Comparison of ENCODE assay signal across 9 cellular contexts in the genomic region with DNA sequence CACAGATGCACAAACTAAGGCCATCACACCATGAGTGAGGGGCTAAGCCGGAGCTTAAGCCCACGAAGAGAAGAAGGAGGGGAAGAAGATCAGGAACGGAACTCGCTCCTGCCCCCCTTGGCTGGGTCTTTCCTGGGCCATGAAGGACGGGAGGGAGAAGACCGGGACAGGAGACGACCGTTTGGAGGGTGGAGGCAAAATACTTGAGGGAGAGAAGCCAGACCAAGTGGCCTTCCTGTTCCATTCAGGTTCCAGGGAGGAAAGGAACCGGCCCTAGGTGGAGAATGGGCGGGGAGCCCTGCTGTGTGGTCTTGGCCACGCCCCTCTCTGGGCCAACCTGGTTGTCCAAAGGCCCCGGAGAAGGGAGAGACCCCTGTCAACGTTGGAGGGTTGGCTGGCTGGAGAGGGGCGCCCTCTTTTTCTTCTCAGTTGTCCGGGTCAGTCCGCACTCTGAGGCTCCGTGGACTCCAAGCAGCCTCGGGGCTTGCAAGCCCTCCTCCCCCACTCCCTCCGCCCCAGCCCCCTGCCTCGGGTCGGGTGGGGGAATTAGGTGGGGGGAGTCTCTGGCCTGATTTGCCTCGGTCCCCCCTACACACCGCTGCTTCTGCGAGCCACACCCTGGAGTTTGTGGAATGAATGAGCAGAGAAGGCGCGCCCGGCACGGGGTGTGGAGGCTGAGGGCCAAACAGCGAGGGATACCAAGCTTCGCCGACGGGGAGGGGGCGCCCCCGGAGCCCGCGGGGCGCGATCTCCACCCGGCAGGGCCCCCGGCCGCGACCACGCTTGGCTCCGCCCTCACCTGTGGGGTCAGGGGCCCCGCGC. TPM values are rescaled to one million over a fixed set of nuclear protein-coding genes. Genes with fewer than 3 reads are reported as not detected.
DNase-seq lines count a peak whose midpoint lies in the region; ATAC-seq and TF ChIP-seq lines count a peak whose summit lies in the region.
"Had no signal": no experiment of that assay in that cellular context is flagged by ENCODE, and none has a peak within 500 bp of the region (broad histone marks: within the 10 kb centered on the region; RNA-seq: fewer than 3 reads in every experiment).

No MANE protein-coding gene starts in this region.

- no peak for DNase-seq in stimulated activated naive CD8-positive, alpha-beta T cell treated with anti-CD3 and anti-CD28 coated beads, Interleukin-15, Interleukin-2, amounts not matched to agents 100 U/mL and 50 U/mL, for 24 hours
- DNase-seq in WTC11 (ENCODE audit: low spot score) (peak; percentile 93), left kidney (ENCODE audit: low read depth, low spot score) (peak; percentile 97), hippocampal formation (lab: John Stamatoyannopoulos, UW) (no peak), mucosa of gallbladder (ENCODE audit: low spot score) (no peak)

- H3K27me3 Mint-ChIP-seq in stimulated activated naive CD8-positive, alpha-beta T cell treated with anti-CD3 and anti-CD28 coated beads, Interleukin-15, Interleukin-2, amounts not matched to agents 100 ng/mL and 50 ng/mL, for 24 hours: peaks cover 36% of the 10 kb centered on the region
- no peaks in the 10 kb centered on the region; the same call in 1 of the 2 replicates for H3K27me3 Mint-ChIP-seq in WTC11 (ENCODE audit: low read depth)

- POLR2A ChIA-PET in WTC11 (lab: Charles Lee): interaction anchor here (0.5 to 1.1 kb wide), 4 partner anchors 56 to 119 kb away, joined by 3 to 7 read pairs (median 4); no protein-coding TSS in a partner anchor

- peak overlapping the region; percentile 4 for H3K4me3 Mint-ChIP-seq in stimulated activated naive CD8-positive, alpha-beta T cell treated with anti-CD3 and anti-CD28 coated beads, Interleukin-15, Interleukin-2, amounts not matched to agents 100 ng/mL and 50 ng/mL, for 24 hours
- peak overlapping the region; percentile 83 for H3K4me3 Mint-ChIP-seq in WTC11
- H3K4me3 Mint-ChIP-seq: T-helper 1 cell treated with Interleukin-12 subunit alpha and Interleukin-12 subunit beta and Interleukin-4 antibody, amounts not matched to agents 30 μg/mL and 1 μg/mL, for 36 hours had no signal

- TF ChIP-seq CTCF in WTC11 (IDR thresholded peaks at IDR 0.05): no peak

- H3K27ac Mint-ChIP-seq in stimulated activated naive CD8-positive, alpha-beta T cell treated with anti-CD3 and anti-CD28 coated beads, Interleukin-15, Interleukin-2, amounts not matched to agents 100 ng/mL and 50 ng/mL, for 24 hours: no peak overlapping the region
- peak overlapping the region; percentile 76 for H3K27ac Mint-ChIP-seq in WTC11
- H3K27ac Mint-ChIP-seq: T-helper 1 cell treated with Interleukin-12 subunit alpha and Interleukin-12 subunit beta and Interleukin-4 antibody, amounts not matched to agents 30 μg/mL and 1 μg/mL, for 36 hours had no signal

- no peaks in the 10 kb centered on the region for H3K36me3 Mint-ChIP-seq in stimulated activated naive CD8-positive, alpha-beta T cell treated with anti-CD3 and anti-CD28 coated beads, Interleukin-15, Interleukin-2, amounts not matched to agents 100 ng/mL and 50 ng/mL, for 24 hours (ENCODE audit: low read depth)
- H3K36me3 Mint-ChIP-seq in WTC11: no peaks in the 10 kb centered on the region

- peaks cover 8% of the 10 kb centered on the region for H3K4me1 Mint-ChIP-seq in stimulated activated naive CD8-positive, alpha-beta T cell treated with anti-CD3 and anti-CD28 coated beads, Interleukin-15, Interleukin-2, amounts not matched to agents 100 ng/mL and 50 ng/mL, for 24 hours (ENCODE audit: low read depth)
- peaks cover 39% of the 10 kb centered on the region for H3K4me1 Mint-ChIP-seq in WTC11

- CTCF ChIA-PET in WTC11 (lab: Charles Lee): interaction anchor here (1.0 to 1.7 kb wide), 6 partner anchors 10 to 146 kb away, joined by 3 to 8 read pairs (median 6); no protein-coding TSS in a partner anchor

- no peak for ATAC-seq in stimulated activated naive CD8-positive, alpha-beta T cell treated with anti-CD3 and anti-CD28 coated beads, Interleukin-15, Interleukin-2, amounts not matched to agents 100 U/mL and 50 U/mL, for 24 hours
- ATAC-seq in WTC11 (peak; percentile 79), GM21390 (IDR thresholded peaks at IDR 0.05; ENCODE audit: unreplicated experiment) (no peak), HG02938 (IDR thresholded peaks at IDR 0.05; ENCODE audit: unreplicated experiment) (no peak)

- H3K9me3 Mint-ChIP-seq in stimulated activated naive CD8-positive, alpha-beta T cell treated with anti-CD3 and anti-CD28 coated beads, Interleukin-15, Interleukin-2, amounts not matched to agents 100 ng/mL and 50 ng/mL, for 24 hours: no peaks in the 10 kb centered on the region
- H3K9me3 Mint-ChIP-seq in WTC11: no peaks in the 10 kb centered on the region
- H3K9me3 Mint-ChIP-seq: T-helper 1 cell treated with Interleukin-12 subunit alpha and Interleukin-12 subunit beta and Interleukin-4 antibody, amounts not matched to agents 30 μg/mL and 1 μg/mL, for 36 hours had no signal

TF ChIP-seq in WTC11, 78 proteins besides CTCF, POLR2A, EP300 and RAD21:
- TF ChIP-seq ZNF121 (CRISPR knock-in tag; IDR thresholded peaks at IDR 0.05) (peak; percentile 36), ZNF263 (CRISPR knock-in tag; IDR thresholded peaks at IDR 0.05; ENCODE audit: low read depth) (no peak), TP53 (CRISPR knock-in tag; IDR thresholded peaks at IDR 0.05) (no peak), GTF2I (CRISPR knock-in tag; conservative IDR thresholded peaks at IDR 0.05) (peak; percentile 95), MYBL2 (CRISPR knock-in tag; IDR thresholded peaks at IDR 0.05) (no peak), ZNF671 (CRISPR knock-in tag; IDR thresholded peaks at IDR 0.05) (no peak), SP1 (CRISPR knock-in tag; conservative IDR thresholded peaks at IDR 0.05) (peak; percentile 32; the same call in 1 of the 2 replicates), FOXP1 (CRISPR knock-in tag; IDR thresholded peaks at IDR 0.05; ENCODE audit: borderline replicate concordance) (no peak; the same call in 1 of the 2 replicates), FOXK1 (CRISPR knock-in tag; IDR thresholded peaks at IDR 0.05) (no peak), ZBTB21 (CRISPR knock-in tag; IDR thresholded peaks at IDR 0.05; ENCODE audit: borderline replicate concordance) (no peak), JAZF1 (CRISPR knock-in tag; IDR thresholded peaks at IDR 0.05) (no peak), KAT7 (CRISPR knock-in tag; IDR thresholded peaks at IDR 0.05; ENCODE audit: borderline replicate concordance) (peak; percentile 82; the same call in 1 of the 2 replicates), ETV6 (CRISPR knock-in tag; IDR thresholded peaks at IDR 0.05) (0 out of 2 replicates have a peak, but pooled peaks have one; percentile 69), RELA (CRISPR knock-in tag; IDR thresholded peaks at IDR 0.05; ENCODE audit: borderline replicate concordance) (peak; percentile 44; the same call in 1 of the 2 replicates)
- TF ChIP-seq, protein P1, sequence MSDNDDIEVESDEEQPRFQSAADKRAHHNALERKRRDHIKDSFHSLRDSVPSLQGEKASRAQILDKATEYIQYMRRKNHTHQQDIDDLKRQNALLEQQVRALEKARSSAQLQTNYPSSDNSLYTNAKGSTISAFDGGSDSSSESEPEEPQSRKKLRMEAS (CRISPR knock-in tag; IDR thresholded peaks at IDR 0.05): peak; percentile 63; the same call in 1 of the 2 replicates
- TF ChIP-seq, protein P2, sequence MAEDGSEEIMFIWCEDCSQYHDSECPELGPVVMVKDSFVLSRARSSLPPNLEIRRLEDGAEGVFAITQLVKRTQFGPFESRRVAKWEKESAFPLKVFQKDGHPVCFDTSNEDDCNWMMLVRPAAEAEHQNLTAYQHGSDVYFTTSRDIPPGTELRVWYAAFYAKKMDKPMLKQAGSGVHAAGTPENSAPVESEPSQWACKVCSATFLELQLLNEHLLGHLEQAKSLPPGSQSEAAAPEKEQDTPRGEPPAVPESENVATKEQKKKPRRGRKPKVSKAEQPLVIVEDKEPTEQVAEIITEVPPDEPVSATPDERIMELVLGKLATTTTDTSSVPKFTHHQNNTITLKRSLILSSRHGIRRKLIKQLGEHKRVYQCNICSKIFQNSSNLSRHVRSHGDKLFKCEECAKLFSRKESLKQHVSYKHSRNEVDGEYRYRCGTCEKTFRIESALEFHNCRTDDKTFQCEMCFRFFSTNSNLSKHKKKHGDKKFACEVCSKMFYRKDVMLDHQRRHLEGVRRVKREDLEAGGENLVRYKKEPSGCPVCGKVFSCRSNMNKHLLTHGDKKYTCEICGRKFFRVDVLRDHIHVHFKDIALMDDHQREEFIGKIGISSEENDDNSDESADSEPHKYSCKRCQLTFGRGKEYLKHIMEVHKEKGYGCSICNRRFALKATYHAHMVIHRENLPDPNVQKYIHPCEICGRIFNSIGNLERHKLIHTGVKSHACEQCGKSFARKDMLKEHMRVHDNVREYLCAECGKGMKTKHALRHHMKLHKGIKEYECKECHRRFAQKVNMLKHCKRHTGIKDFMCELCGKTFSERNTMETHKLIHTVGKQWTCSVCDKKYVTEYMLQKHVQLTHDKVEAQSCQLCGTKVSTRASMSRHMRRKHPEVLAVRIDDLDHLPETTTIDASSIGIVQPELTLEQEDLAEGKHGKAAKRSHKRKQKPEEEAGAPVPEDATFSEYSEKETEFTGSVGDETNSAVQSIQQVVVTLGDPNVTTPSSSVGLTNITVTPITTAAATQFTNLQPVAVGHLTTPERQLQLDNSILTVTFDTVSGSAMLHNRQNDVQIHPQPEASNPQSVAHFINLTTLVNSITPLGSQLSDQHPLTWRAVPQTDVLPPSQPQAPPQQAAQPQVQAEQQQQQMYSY (CRISPR knock-in tag; IDR thresholded peaks at IDR 0.05): peak; percentile 95

RNA-seq across cellular contexts. Expression of a gene that starts 0.8 kb away (rescaled TPM):
- total RNA-seq in WTC11 (2021): 54.8 to 67.3 TPM (median 62.2 TPM) in 3 replicates
- total RNA-seq in mucosa of gallbladder: 0.09 TPM

Comparison
In these comparisons a context has a peak if more than half of its experiments do, and no peak if none do; other contexts are left out.
1. DNase-seq: peak in WTC11 (single experiment) and left kidney (single experiment); none in stimulated activated naive CD8-positive, alpha-beta T cell treated with anti-CD3 and anti-CD28 coated beads, Interleukin-15, Interleukin-2, amounts not matched to agents 100 U/mL and 50 U/mL, for 24 hours (single experiment), hippocampal formation (0 of 2) and mucosa of gallbladder (single experiment).
2. RNA of a gene that starts 0.8 kb away (total RNA-seq): 54.8 to 67.3 TPM in WTC11; 0.09 TPM in mucosa of gallbladder (single experiment); every median in the first group is over 10 times any median in the second.